In the genomic region with DNA sequence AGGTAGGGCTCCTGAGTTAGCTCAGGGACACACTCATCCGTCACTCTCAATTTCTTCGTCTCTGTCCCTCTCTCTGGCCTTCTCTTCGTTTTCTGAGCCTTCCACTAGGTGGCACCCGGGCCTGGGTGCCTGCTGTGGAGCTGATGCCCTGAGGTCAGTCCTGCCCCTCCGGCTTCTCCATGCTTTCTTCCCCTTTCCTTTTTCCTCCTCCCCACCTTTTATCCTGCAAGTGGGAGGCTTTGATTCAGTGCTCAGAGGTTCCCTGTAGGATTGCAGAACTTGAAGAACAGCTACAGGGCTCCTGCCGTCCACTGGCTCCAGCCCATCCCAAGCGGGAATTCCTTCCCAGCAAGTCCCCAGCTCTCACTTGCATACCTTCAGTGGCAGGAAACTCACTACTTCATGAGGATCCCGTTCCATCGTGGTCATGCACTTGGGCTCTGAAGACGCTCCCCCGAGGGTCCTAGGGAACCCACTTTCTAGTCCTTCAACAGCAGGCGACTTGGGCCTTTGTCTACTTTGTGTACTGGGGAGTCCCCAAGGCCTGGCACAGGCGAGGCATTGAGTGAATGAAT, we compare ENCODE assay signal across 1 cellular context.
TF ChIP-seq lines count a peak whose summit lies in the region.

No MANE protein-coding gene starts in this region.

TF ChIP-seq in HEK293, 187 proteins besides CTCF, POLR2A, EP300 and RAD21 (continued from another document):
- TF ChIP-seq ZNF629 (tag by site-specific recombination; IDR thresholded peaks at IDR 0.05) (0 out of 2 replicates have a peak, but pooled peaks have one; percentile 36), ZSCAN30 (tag by site-specific recombination; IDR thresholded peaks at IDR 0.05) (peak; percentile 25; the same call in 1 of the 2 replicates), ZNF654 (tag by site-specific recombination; IDR thresholded peaks at IDR 0.05; ENCODE audit: low read depth) (peak; percentile 80), ZNF600 (tag by site-specific recombination; IDR thresholded peaks at IDR 0.05) (peak; percentile 77), AEBP2 (tag by site-specific recombination; IDR thresholded peaks at IDR 0.05; ENCODE audit: borderline replicate concordance) (no peak), ZNF157 (tag by site-specific recombination; IDR thresholded peaks at IDR 0.05) (no peak), YY2 (tag by site-specific recombination; IDR thresholded peaks at IDR 0.05) (no peak), ZNF394 (tag by site-specific recombination; IDR thresholded peaks at IDR 0.05; ENCODE audit: borderline replicate concordance) (peak; percentile 49; the same call in 1 of the 2 replicates), ZBTB48 (tag by site-specific recombination; IDR thresholded peaks at IDR 0.05) (no peak), BCL11A (tag by site-specific recombination; IDR thresholded peaks at IDR 0.05; ENCODE audit: low read depth) (no peak), ZNF707 (tag by site-specific recombination; IDR thresholded peaks at IDR 0.05) (no peak), ZNF324 (tag by site-specific recombination; IDR thresholded peaks at IDR 0.05) (no peak), ZNF571 (tag by site-specific recombination; IDR thresholded peaks at IDR 0.05) (no peak), BCL6B (tag by site-specific recombination; IDR thresholded peaks at IDR 0.05) (no peak), MZF1 (tag by site-specific recombination; IDR thresholded peaks at IDR 0.05; ENCODE audit: borderline replicate concordance) (peak; percentile 77), ZNF747 (tag by site-specific recombination; IDR thresholded peaks at IDR 0.05) (no peak), KLF16 (tag by site-specific recombination; IDR thresholded peaks at IDR 0.05) (no peak), ZNF768 (tag by site-specific recombination; IDR thresholded peaks at IDR 0.05) (no peak), YY1 (tag by site-specific recombination; IDR thresholded peaks at IDR 0.05) (no peak), ZNF776 (tag by site-specific recombination; IDR thresholded peaks at IDR 0.05; ENCODE audit: borderline replicate concordance) (no peak), ZFP3 (tag by site-specific recombination; IDR thresholded peaks at IDR 0.05; ENCODE audit: low read depth) (no peak), ZNF473 (tag by site-specific recombination; IDR thresholded peaks at IDR 0.05) (no peak), EGR2 (tag by site-specific recombination; IDR thresholded peaks at IDR 0.05; ENCODE audit: low read depth) (peak; percentile 54; the same call in 1 of the 2 replicates), HOXC10 (CRISPR knock-in tag; IDR thresholded peaks at IDR 0.05) (no peak), ZNF501 (tag by site-specific recombination; IDR thresholded peaks at IDR 0.05) (0 out of 2 replicates have a peak, but pooled peaks have one; percentile 17), ZNF610 (tag by site-specific recombination; IDR thresholded peaks at IDR 0.05; ENCODE audit: borderline replicate concordance) (no peak), ZNF18 (tag by site-specific recombination; IDR thresholded peaks at IDR 0.05) (no peak), KLF17 (tag by site-specific recombination; IDR thresholded peaks at IDR 0.05) (0 out of 2 replicates have a peak, but pooled peaks have one; percentile 13), ZNF202 (tag by site-specific recombination; IDR thresholded peaks at IDR 0.05; ENCODE audit: borderline replicate concordance) (no peak), ZNF549 (tag by site-specific recombination; IDR thresholded peaks at IDR 0.05) (no peak), ZNF639 (tag by site-specific recombination; IDR thresholded peaks at IDR 0.05) (no peak), BCL11B (tag by site-specific recombination; IDR thresholded peaks at IDR 0.05; ENCODE audit: low read depth) (no peak), ZNF221 (tag by site-specific recombination; IDR thresholded peaks at IDR 0.05; ENCODE audit: borderline replicate concordance) (no peak), ZNF366 (tag by site-specific recombination; conservative IDR thresholded peaks at IDR 0.05) (peak; percentile 69), RBAK (tag by site-specific recombination; IDR thresholded peaks at IDR 0.05) (no peak), ZNF48 (tag by site-specific recombination; IDR thresholded peaks at IDR 0.05) (no peak), ZNF521 (tag by site-specific recombination; IDR thresholded peaks at IDR 0.05) (no peak), ZNF16 (tag by site-specific recombination; IDR thresholded peaks at IDR 0.05; ENCODE audit: low read depth) (no peak), PRDM6 (tag by site-specific recombination; IDR thresholded peaks at IDR 0.05) (no peak)
- TF ChIP-seq, protein P1, sequence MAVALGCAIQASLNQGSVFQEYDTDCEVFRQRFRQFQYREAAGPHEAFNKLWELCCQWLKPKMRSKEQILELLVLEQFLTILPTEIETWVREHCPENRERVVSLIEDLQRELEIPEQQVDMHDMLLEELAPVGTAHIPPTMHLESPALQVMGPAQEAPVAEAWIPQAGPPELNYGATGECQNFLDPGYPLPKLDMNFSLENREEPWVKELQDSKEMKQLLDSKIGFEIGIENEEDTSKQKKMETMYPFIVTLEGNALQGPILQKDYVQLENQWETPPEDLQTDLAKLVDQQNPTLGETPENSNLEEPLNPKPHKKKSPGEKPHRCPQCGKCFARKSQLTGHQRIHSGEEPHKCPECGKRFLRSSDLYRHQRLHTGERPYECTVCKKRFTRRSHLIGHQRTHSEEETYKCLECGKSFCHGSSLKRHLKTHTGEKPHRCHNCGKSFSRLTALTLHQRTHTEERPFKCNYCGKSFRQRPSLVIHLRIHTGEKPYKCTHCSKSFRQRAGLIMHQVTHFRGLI (tag by site-specific recombination; IDR thresholded peaks at IDR 0.05) = no peak
- TF ChIP-seq, protein P2, sequence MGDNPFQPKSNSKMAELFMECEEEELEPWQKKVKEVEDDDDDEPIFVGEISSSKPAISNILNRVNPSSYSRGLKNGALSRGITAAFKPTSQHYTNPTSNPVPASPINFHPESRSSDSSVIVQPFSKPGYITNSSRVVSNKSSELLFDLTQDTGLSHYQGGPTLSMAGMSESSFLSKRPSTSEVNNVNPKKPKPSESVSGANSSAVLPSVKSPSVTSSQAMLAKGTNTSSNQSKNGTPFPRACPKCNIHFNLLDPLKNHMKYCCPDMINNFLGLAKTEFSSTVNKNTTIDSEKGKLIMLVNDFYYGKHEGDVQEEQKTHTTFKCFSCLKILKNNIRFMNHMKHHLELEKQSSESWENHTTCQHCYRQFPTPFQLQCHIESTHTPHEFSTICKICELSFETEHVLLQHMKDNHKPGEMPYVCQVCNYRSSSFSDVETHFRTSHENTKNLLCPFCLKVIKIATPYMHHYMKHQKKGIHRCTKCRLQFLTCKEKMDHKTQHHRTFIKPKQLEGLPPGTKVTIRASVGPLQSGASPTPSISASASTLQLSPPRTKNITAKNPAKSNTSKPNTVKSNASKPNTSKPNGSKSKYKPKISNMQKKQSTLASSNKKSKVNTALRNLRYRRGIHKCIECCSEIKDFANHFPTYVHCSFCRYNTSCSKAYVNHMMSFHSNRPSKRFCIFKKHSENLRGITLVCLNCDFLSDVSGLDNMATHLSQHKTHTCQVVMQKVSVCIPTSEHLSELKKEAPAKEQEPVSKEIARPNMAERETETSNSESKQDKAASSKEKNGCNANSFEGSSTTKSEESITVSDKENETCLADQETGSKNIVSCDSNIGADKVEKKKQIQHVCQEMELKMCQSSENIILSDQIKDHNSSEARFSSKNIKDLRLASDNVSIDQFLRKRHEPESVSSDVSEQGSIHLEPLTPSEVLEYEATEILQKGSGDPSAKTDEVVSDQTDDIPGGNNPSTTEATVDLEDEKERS (tag by site-specific recombination; IDR thresholded peaks at IDR 0.05) = no peak
